Comparison of ENCODE assay signal across 21 cellular contexts in genomic region chr21:38878394-38879179, GRCh38.
"Had no signal": no experiment of that assay in that cellular context is flagged by ENCODE, and none has a peak within 500 bp of the region (broad histone marks: within the 10 kb centered on the region; RNA-seq: fewer than 3 reads in every experiment).

No MANE protein-coding gene starts in this region.

- H3K27me3 Mint-ChIP-seq: activated CD4-positive, alpha-beta T cell treated with anti-CD3 and anti-CD28 coated beads for 36 hours; activated naive CD8-positive, alpha-beta T cell; progenitor cell of endocrine pancreas had no signal

- H3K9me3 Mint-ChIP-seq: activated CD4-positive, alpha-beta memory T cell treated with anti-CD3 and anti-CD28 coated beads, Interleukin-2, amount 10 ng/mL, durations not matched to agents 7 days and 5 days had no signal

- H3K4me3 Mint-ChIP-seq: activated CD4-positive, alpha-beta memory T cell treated with anti-CD3 and anti-CD28 coated beads, Interleukin-2, amount 10 ng/mL, durations not matched to agents 7 days and 5 days; activated CD4-positive, alpha-beta T cell treated with anti-CD3 and anti-CD28 coated beads for 36 hours; activated naive CD8-positive, alpha-beta T cell; memory B cell; natural killer cell treated with Interleukin-12 subunit alpha and Interleukin-12 subunit beta and Interleukin-15 and Interleukin-18, amount 100 ng/mL, for 72 hours; stimulated activated naive B cell treated with anti-CD40 and anti-IgM and Interleukin-4, amounts not matched to agents 10 μg/mL and 1 μg/mL and 100 μg/mL, for 72 hours had no signal

- H3K27ac ChIP-seq: esophagus muscularis mucosa, gastroesophageal sphincter, VCaP had no signal

- H3K4me1 Mint-ChIP-seq: activated CD4-positive, alpha-beta memory T cell treated with anti-CD3 and anti-CD28 coated beads, Interleukin-2, amount 10 ng/mL, durations not matched to agents 7 days and 5 days; activated CD4-positive, alpha-beta T cell treated with anti-CD3 and anti-CD28 coated beads for 36 hours; memory B cell; stimulated activated naive B cell treated with anti-CD40 and anti-IgM and Interleukin-4, amounts not matched to agents 10 μg/mL and 1 μg/mL and 100 μg/mL, for 72 hours had no signal

- H3K27me3 ChIP-seq: esophagus muscularis mucosa, gastroesophageal sphincter, left lung, spleen, transverse colon had no signal

- ATAC-seq: activated CD4-positive, alpha-beta T cell treated with anti-CD3 and anti-CD28 coated beads for 36 hours; gastroesophageal sphincter; left lung; natural killer cell treated with Interleukin-12 subunit alpha and Interleukin-12 subunit beta and Interleukin-15 and Interleukin-18, amount 100 ng/mL, for 72 hours; right cardiac atrium; stimulated activated naive B cell treated with anti-CD40 and anti-IgM and Interleukin-4, amounts not matched to agents 10 μg/mL and 1 μg/mL and 100 μg/mL, for 72 hours had no signal

- DNase-seq: activated CD4-positive, alpha-beta memory T cell treated with anti-CD3 and anti-CD28 coated beads, Interleukin-2, amount 10 ng/mL, durations not matched to agents 7 days and 5 days; activated CD4-positive, alpha-beta T cell treated with anti-CD3 and anti-CD28 coated beads for 36 hours; activated gamma-delta T cell; activated T-cell treated with anti-CD3 and anti-CD28 coated beads, Interleukin-2, amount 50 U/mL, for 48 hours; anterior cingulate cortex; islet precursor cell; nucleus accumbens; right cardiac atrium; spleen; stimulated activated CD4-positive, alpha-beta T cell treated with anti-CD3 and anti-CD28 coated beads, Interleukin-1b, Interleukin-23, amount 100 ng/mL, for 48 hours; stimulated activated naive B cell treated with anti-CD40 and anti-IgM and Interleukin-4, amounts not matched to agents 10 μg/mL and 1 μg/mL and 100 μg/mL, for 72 hours; T1000; transverse colon had no signal

- H3K27ac Mint-ChIP-seq: activated CD4-positive, alpha-beta memory T cell treated with anti-CD3 and anti-CD28 coated beads, Interleukin-2, amount 10 ng/mL, durations not matched to agents 7 days and 5 days; activated CD4-positive, alpha-beta T cell treated with anti-CD3 and anti-CD28 coated beads for 36 hours; activated naive CD8-positive, alpha-beta T cell; memory B cell; natural killer cell treated with Interleukin-12 subunit alpha and Interleukin-12 subunit beta and Interleukin-15 and Interleukin-18, amount 100 ng/mL, for 72 hours; progenitor cell of endocrine pancreas; stimulated activated naive B cell treated with anti-CD40 and anti-IgM and Interleukin-4, amounts not matched to agents 10 μg/mL and 1 μg/mL and 100 μg/mL, for 72 hours had no signal

- H3K4me3 ChIP-seq: esophagus muscularis mucosa, gastroesophageal sphincter, left lung, spleen, transverse colon had no signal

- H3K36me3 ChIP-seq: esophagus muscularis mucosa, gastroesophageal sphincter, left lung, spleen, transverse colon had no signal

- H3K36me3 Mint-ChIP-seq: activated naive CD8-positive, alpha-beta T cell; memory B cell had no signal

- H3K4me1 ChIP-seq: esophagus muscularis mucosa, gastroesophageal sphincter, spleen, transverse colon had no signal
